21 cellular contexts compared by ENCODE assay signal in genomic region chrX:10245901-10246696, GRCh38.
DNase-seq lines count a peak whose midpoint lies in the region; ATAC-seq and TF ChIP-seq lines count a peak whose summit lies in the region.
"Had no signal": no experiment of that assay in that cellular context is flagged by ENCODE, and none has a peak within 500 bp of the region (broad histone marks: within the 10 kb centered on the region; RNA-seq: fewer than 3 reads in every experiment).

No MANE protein-coding gene starts in this region.

- H3K27ac ChIP-seq in right cardiac atrium (ENCODE audit: low read length) (no peak overlapping the region), KOPT-K1 (ENCODE audit: low read depth, low read length, poor library complexity, severe bottlenecking) (peak overlapping the region; percentile 5)
- H3K27ac ChIP-seq: A549, C4-2B had no signal

- WGBS in right cardiac atrium = 54% methylated on average over 8 of the region's 8 CpGs

- DNase-seq in left ventricle myocardium superior (no peak), right cardiac atrium (no peak), NCI-H2196 treated with DMSO at 0.1 percent for 48 hours (lab: John Stamatoyannopoulos, UW; ENCODE audit: unreplicated experiment) (no peak), SHP77 treated with DMSO at 0.1 percent for 48 hours (lab: John Stamatoyannopoulos, UW) (no peak), GM13977 (ENCODE audit: low spot score) (no peak)
- DNase-seq: 8988T; ACHN; AML-193; BE2C; Caco-2; CD4-positive, CD25-positive, alpha-beta regulatory T cell; CD8-positive, alpha-beta T cell; DMS153; DND-41; H9 had no signal

- H3K36me3 Mint-ChIP-seq in brain = no peaks in the 10 kb centered on the region
- H3K36me3 Mint-ChIP-seq: CD4-positive, CD25-positive, alpha-beta regulatory T cell; CD8-positive, alpha-beta T cell had no signal

- peaks cover 5% of the 10 kb centered on the region for H3K27me3 Mint-ChIP-seq in brain
- H3K27me3 Mint-ChIP-seq: CD4-positive, CD25-positive, alpha-beta regulatory T cell had no signal

- H3K4me3 ChIP-seq in right cardiac atrium (ENCODE audit: low read length) = no peak overlapping the region
- H3K4me3 ChIP-seq: A549, GM23338 had no signal

- in situ Hi-C loops in GM13977 (cut with MboI; ENCODE audit: low pct_unique_long_range_greater_than_20kb, low sequenced_read_pairs, unreplicated experiment) = no loop called here

- no peak for TF ChIP-seq CTCF in brain (conservative IDR thresholded peaks at IDR 0.05)
- no peak for TF ChIP-seq CTCF in GM13977 (IDR thresholded peaks at IDR 0.05; ENCODE audit: extremely low read depth, insufficient read depth, missing control alignments)

- intact Hi-C loops in left ventricle myocardium superior (cut with micrococcal nuclease) (no loop called here), right cardiac atrium (cut with DNase I) (no loop called here)

- peaks cover 35% of the 10 kb centered on the region for H3K4me1 Mint-ChIP-seq in brain
- H3K4me1 Mint-ChIP-seq: CD4-positive, CD25-positive, alpha-beta regulatory T cell; GM23338 had no signal

- H3K4me3 Mint-ChIP-seq in brain = no peak overlapping the region
- H3K4me3 Mint-ChIP-seq: CD4-positive, CD25-positive, alpha-beta regulatory T cell; CD8-positive, alpha-beta T cell; GM23338; H9 had no signal

- H3K27me3 ChIP-seq in right cardiac atrium (ENCODE audit: control insufficient read depth, insufficient read depth) = no peaks in the 10 kb centered on the region
- H3K27me3 ChIP-seq: BE2C had no signal

- no peaks in the 10 kb centered on the region for H3K4me1 ChIP-seq in right cardiac atrium (ENCODE audit: control insufficient read depth, insufficient read depth, low read length)
- H3K4me1 ChIP-seq: BE2C, Caco-2 had no signal

- H3K36me3 ChIP-seq in KOPT-K1 (ENCODE audit: insufficient read depth, low read length) = no peaks in the 10 kb centered on the region
- H3K36me3 ChIP-seq: BE2C had no signal

- H3K9me3 ChIP-seq in right cardiac atrium (ENCODE audit: control insufficient read depth, low read length) = no peaks in the 10 kb centered on the region
- no peaks in the 10 kb centered on the region for H3K9me3 ChIP-seq in KOPT-K1 (ENCODE audit: insufficient read depth, low read length, poor library complexity, severe bottlenecking)
- H3K9me3 ChIP-seq: A549, BE2C, Caco-2 had no signal

- H3K27ac Mint-ChIP-seq in brain = peak overlapping the region in 3 of 5 experiments; percentile 38 to 81 (median 61)
- H3K27ac Mint-ChIP-seq: CD4-positive, CD25-positive, alpha-beta regulatory T cell; CD8-positive, alpha-beta T cell; GM23338; H9 had no signal

- ATAC-seq in left ventricle myocardium superior (peak; percentile 50), right cardiac atrium (no peak)
- ATAC-seq: A549; CD8-positive, alpha-beta T cell; GM23338; HCT116 had no signal

- peaks cover 3 to 7% (median 4%) of the 10 kb centered on the region in 5 experiments for H3K9me3 Mint-ChIP-seq in brain
- H3K9me3 Mint-ChIP-seq: CD8-positive, alpha-beta T cell; GM23338 had no signal
